ENCODE assay signal across 8 cellular contexts in genomic region chr3:42804113-42804830, GRCh38. TPM values are rescaled to one million over a fixed set of nuclear protein-coding genes. Genes with fewer than 3 reads are reported as not detected.
A peak's percentile ranks its signal among the peaks of the same experiment; 100 is the strongest.
DNase-seq lines count a peak whose midpoint lies in the region; ATAC-seq and TF ChIP-seq lines count a peak whose summit lies in the region.

Gene HIGD1A, minus strand, starts transcription at chr3:42804490. Its CDS starts 10,237 bp downstream, at chr3:42794253.

- peaks cover 3% of the 10 kb centered on the region for H3K27me3 ChIP-seq in osteoblast (ENCODE audit: insufficient read depth, low read length)
- H3K27me3 ChIP-seq in thoracic aorta (replicated peaks; ENCODE audit: insufficient read depth): no peaks in the 10 kb centered on the region

- peak within 1 kb of the TSS; percentile 96 for H3K4me3 ChIP-seq in osteoblast (ENCODE audit: insufficient read depth, low read length)
- peak within 1 kb of the TSS; percentile 89 for H3K4me3 ChIP-seq in thoracic aorta

- H3K27ac Mint-ChIP-seq in activated naive CD8-positive, alpha-beta T cell: peak within 1 kb of the TSS; percentile 92

- H4K20me1 ChIP-seq in osteoblast (ENCODE audit: insufficient read depth, low read length): peaks cover 7% of the 10 kb centered on the region

- ATAC-seq in HG02623 (IDR thresholded peaks at IDR 0.05; ENCODE audit: unreplicated experiment): peak; percentile 99
- ATAC-seq in thoracic aorta (ENCODE audit: insufficient number of reproducible peaks, low FRiP score, low read depth): peak; percentile 98

- TF ChIP-seq CTCF in GM10248 (IDR thresholded peaks at IDR 0.05; ENCODE audit: control extremely low read depth, extremely low read depth, low read depth, missing control alignments) (no peak), osteoblast (IDR thresholded peaks at IDR 0.05; ENCODE audit: extremely low read depth, low read depth, low read length) (no peak), thoracic aorta (IDR thresholded peaks at IDR 0.05) (no peak)

- H3K9me3 ChIP-seq in osteoblast (ENCODE audit: low read depth, low read length) (no peaks in the 10 kb centered on the region), thoracic aorta (no peaks in the 10 kb centered on the region)

- no peaks in the 10 kb centered on the region for H3K9me3 Mint-ChIP-seq in activated naive CD8-positive, alpha-beta T cell (ENCODE audit: low read depth)

- H3K36me3 ChIP-seq in osteoblast (ENCODE audit: insufficient read depth, low read length) (no peaks in the 10 kb centered on the region), thoracic aorta (no peaks in the 10 kb centered on the region)

- no peaks in the 10 kb centered on the region for H3K36me3 Mint-ChIP-seq in activated naive CD8-positive, alpha-beta T cell

- peak within 1 kb of the TSS; percentile 99 for H3K4me2 ChIP-seq in osteoblast (ENCODE audit: insufficient read depth, low read length)

- H3K4me3 Mint-ChIP-seq in activated naive CD8-positive, alpha-beta T cell: peak within 1 kb of the TSS; percentile 97

- H2AFZ ChIP-seq in osteoblast (ENCODE audit: low read length): peak within 1 kb of the TSS; percentile 96

- peaks cover 3% of the 10 kb centered on the region for H3K27me3 Mint-ChIP-seq in activated naive CD8-positive, alpha-beta T cell

- POLR2A ChIA-PET in GM10248 (lab: Yijun Ruan, JAX): no interaction called here

- H3K4me1 Mint-ChIP-seq in activated naive CD8-positive, alpha-beta T cell (ENCODE audit: low read depth): peaks cover 37% of the 10 kb centered on the region

- CTCF ChIA-PET in GM10248 (lab: Yijun Ruan, JAX): interaction anchor here (0.6 to 4.6 kb wide), 9 partner anchors 9 to 77 kb away, joined by 4 to 24 read pairs (median 6); no protein-coding TSS in a partner anchor

- peaks cover 48% of the 10 kb centered on the region for H3K79me2 ChIP-seq in osteoblast (ENCODE audit: insufficient read depth, low read length)

- peak within 1 kb of the TSS; percentile 88 for H3K27ac ChIP-seq in osteoblast (ENCODE audit: low read depth, low read length)
- H3K27ac ChIP-seq in thoracic aorta: peak within 1 kb of the TSS; percentile 84 to 89

- DNase-seq in GM10248 (ENCODE audit: extremely low spot score): peak; percentile 98
- DNase-seq in NCI-H1105 (lab: John Stamatoyannopoulos, UW): peak; percentile 87
- DNase-seq in SKM-1 treated with dmso at 0.1 percent for 144 hours (lab: John Stamatoyannopoulos, UW; ENCODE audit: unreplicated experiment): peak; percentile 88
- DNase-seq in glomerular visceral epithelial cell (ENCODE audit: extremely low spot score): peak; percentile 96
- DNase-seq in osteoblast (ENCODE audit: insufficient read length, low spot score, missing footprints): peak; percentile 98
- DNase-seq in thoracic aorta (ENCODE audit: low spot score): peak; percentile 85

- H3K4me1 ChIP-seq in osteoblast (ENCODE audit: insufficient read depth, low read length) (peaks cover 21% of the 10 kb centered on the region), thoracic aorta (ENCODE audit: control insufficient read depth in 1 of 2, low read depth in 2 of 2) (peaks cover 15 to 29% of the 10 kb centered on the region in 2 donors)

RNA-seq across cellular contexts. Expression of gene HIGD1A, which starts in this region (rescaled TPM):
- total RNA-seq in osteoblast (86.6 and 88.3 TPM in 2 replicates), thoracic aorta (100 to 1,000 TPM; 163 to 169 TPM)

Comparison
In these comparisons a context has a peak if more than half of its experiments do, and no peak if none do; other contexts are left out.
1. Peak in every context shown above with its lines: DNase-seq, ATAC-seq, H3K4me3 ChIP-seq and H3K27ac ChIP-seq.